Comparison of ENCODE assay signal across 8 cellular contexts in genomic region chr2:207073791-207074678, GRCh38.
DNase-seq lines count a peak whose midpoint lies in the region; ATAC-seq lines count a peak whose summit lies in the region.

No MANE protein-coding gene starts in this region.

- no peaks in the 10 kb centered on the region for H3K9me3 Mint-ChIP-seq in activated T-helper 2 cell treated with anti-CD3 and anti-CD28 coated beads, Interferon-gamma antibody, Interleukin-2, Interleukin-4, amounts not matched to agents 10 μg/mL and 5 μg/mL and 100 μg/mL, durations not matched to agents 14 hours and 24 hours and 36 hours

- DNase-seq in NCI-H1092 treated with DMSO at 0.1 percent for 48 hours (lab: John Stamatoyannopoulos, UW) (peak; percentile 61), kidney tubule cell (ENCODE audit: low spot score) (peak; percentile 43), RKO (ENCODE audit: low spot score) (no peak), NCI-H1694 (lab: John Stamatoyannopoulos, UW) (no peak)
- DNase-seq in activated T-helper 2 cell treated with anti-CD3 and anti-CD28 coated beads, Interferon-gamma antibody, Interleukin-2, Interleukin-4, amounts not matched to agents 10 μg/mL and 5 μg/mL and 100 μg/mL, durations not matched to agents 14 hours and 24 hours and 36 hours (ENCODE audit: low spot score), result peak; percentile 32
- peak; percentile 57 for DNase-seq in stimulated activated CD8-positive, alpha-beta memory T cell treated with anti-CD3 and anti-CD28 coated beads, Interleukin-4, amount 100 ng/mL, for 48 hours
- DNase-seq in effector CD8-positive, alpha-beta T cell (lab: John Stamatoyannopoulos, UW), result no peak

- H3K36me3 Mint-ChIP-seq in activated T-helper 2 cell treated with anti-CD3 and anti-CD28 coated beads, Interferon-gamma antibody, Interleukin-2, Interleukin-4, amounts not matched to agents 10 μg/mL and 5 μg/mL and 100 μg/mL, durations not matched to agents 14 hours and 24 hours and 36 hours (ENCODE audit: low read depth), result peaks cover 4% of the 10 kb centered on the region

- H3K27ac Mint-ChIP-seq in activated T-helper 2 cell treated with anti-CD3 and anti-CD28 coated beads, Interferon-gamma antibody, Interleukin-2, Interleukin-4, amounts not matched to agents 10 μg/mL and 5 μg/mL and 100 μg/mL, durations not matched to agents 14 hours and 24 hours and 36 hours, result peak overlapping the region; percentile 78

- peaks cover 30% of the 10 kb centered on the region for H3K4me1 Mint-ChIP-seq in activated T-helper 2 cell treated with anti-CD3 and anti-CD28 coated beads, Interferon-gamma antibody, Interleukin-2, Interleukin-4, amounts not matched to agents 10 μg/mL and 5 μg/mL and 100 μg/mL, durations not matched to agents 14 hours and 24 hours and 36 hours (ENCODE audit: low read depth)

- no peaks in the 10 kb centered on the region for H3K27me3 Mint-ChIP-seq in activated T-helper 2 cell treated with anti-CD3 and anti-CD28 coated beads, Interferon-gamma antibody, Interleukin-2, Interleukin-4, amounts not matched to agents 10 μg/mL and 5 μg/mL and 100 μg/mL, durations not matched to agents 14 hours and 24 hours and 36 hours (ENCODE audit: low read depth)

- peak; percentile 47 for ATAC-seq in GM18502 (IDR thresholded peaks at IDR 0.05; ENCODE audit: poor library complexity, unreplicated experiment)

- H3K4me3 Mint-ChIP-seq in activated T-helper 2 cell treated with anti-CD3 and anti-CD28 coated beads, Interferon-gamma antibody, Interleukin-2, Interleukin-4, amounts not matched to agents 10 μg/mL and 5 μg/mL and 100 μg/mL, durations not matched to agents 14 hours and 24 hours and 36 hours (ENCODE audit: low read depth), result peak overlapping the region; percentile 51

- intact Hi-C loops in activated T-helper 2 cell treated with anti-CD3 and anti-CD28 coated beads, Interferon-gamma antibody, Interleukin-2, Interleukin-4, amounts not matched to agents 10 μg/mL and 5 μg/mL and 100 μg/mL, durations not matched to agents 14 hours and 24 hours and 36 hours (cut with micrococcal nuclease), result loop anchor here (1.0 to 5.0 kb wide), 5 partner anchors 27 to 168 kb away; no protein-coding TSS in a partner anchor

Comparison
In these comparisons a context has a peak if more than half of its experiments do, and no peak if none do; other contexts are left out.
1. DNase-seq: peak in NCI-H1092 treated with DMSO at 0.1 percent for 48 hours (single experiment), activated T-helper 2 cell treated with anti-CD3 and anti-CD28 coated beads, Interferon-gamma antibody, Interleukin-2, Interleukin-4, amounts not matched to agents 10 μg/mL and 5 μg/mL and 100 μg/mL, durations not matched to agents 14 hours and 24 hours and 36 hours (single experiment), kidney tubule cell (single experiment) and stimulated activated CD8-positive, alpha-beta memory T cell treated with anti-CD3 and anti-CD28 coated beads, Interleukin-4, amount 100 ng/mL, for 48 hours (single experiment); none in RKO (single experiment), effector CD8-positive, alpha-beta T cell (single experiment) and NCI-H1694 (single experiment).